8 cellular contexts compared by ENCODE assay signal in the genomic region with DNA sequence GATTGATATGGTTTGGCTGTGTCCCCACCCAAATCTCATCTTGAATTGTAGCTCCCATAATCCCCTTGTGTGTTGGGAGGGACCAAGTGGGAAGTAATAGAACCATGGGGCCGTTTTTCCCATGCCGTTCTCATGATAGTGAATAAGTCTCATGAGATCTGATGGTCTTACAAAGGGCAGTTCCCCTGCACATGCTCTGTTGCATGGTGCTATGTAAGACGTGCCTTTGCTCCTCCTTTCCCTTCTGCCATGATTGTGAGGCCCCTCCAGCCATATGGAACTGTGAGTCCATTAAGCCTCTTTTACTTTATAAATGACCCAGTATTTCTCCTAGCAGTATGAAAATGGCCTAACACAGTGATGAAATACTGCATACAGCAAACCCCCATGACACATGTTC.
"Had no signal": no experiment of that assay in that cellular context is flagged by ENCODE, and none has a peak within 500 bp of the region (broad histone marks: within the 10 kb centered on the region; RNA-seq: fewer than 3 reads in every experiment).

No MANE protein-coding gene starts in this region.

- FAIRE-seq: G401.6, GM12878, GM12891, GM12892, GM18507, GM19239 had no signal

- DNase-seq: GDM1, GF-D8 had no signal

- ATAC-seq: GM12878 had no signal

- H3K4me3 ChIP-seq: GM12878 had no signal
